In genomic region chr5:173236531-173237501, GRCh38 we compare ENCODE assay signal across 20 cellular contexts. TPM values are rescaled to one million over a fixed set of nuclear protein-coding genes. Genes with fewer than 3 reads are reported as not detected.
DNase-seq lines count a peak whose midpoint lies in the region; ATAC-seq, FAIRE-seq and TF ChIP-seq lines count a peak whose summit lies in the region.
"Had no signal": no experiment of that assay in that cellular context is flagged by ENCODE, and none has a peak within 500 bp of the region (broad histone marks: within the 10 kb centered on the region; RNA-seq: fewer than 3 reads in every experiment).

No MANE protein-coding gene starts in this region.

- no peak for FAIRE-seq in endothelial cell of umbilical vein (lab: Jason Lieb, UNC)

- no peak overlapping the region for H2AFZ ChIP-seq in endothelial cell of umbilical vein (ENCODE audit: low read depth, low read length)

- peaks cover 53% of the 10 kb centered on the region for H3K4me1 Mint-ChIP-seq in neural crest cell

- peaks cover 4% of the 10 kb centered on the region for H3K36me3 Mint-ChIP-seq in neural crest cell (ENCODE audit: low read depth)
- H3K36me3 Mint-ChIP-seq: natural killer cell had no signal

- H3K4me1 ChIP-seq in endothelial cell of umbilical vein (ENCODE audit: control insufficient read depth, extremely low read depth, insufficient read depth, low read length) = peaks cover 10% of the 10 kb centered on the region

- no peaks in the 10 kb centered on the region for H3K36me3 ChIP-seq in endothelial cell of umbilical vein (ENCODE audit: control insufficient read depth in 2 of 2, extremely low read depth in 1 of 2, insufficient read depth in 2 of 2, low read length in 2 of 2)
- peaks cover 16% of the 10 kb centered on the region for H3K36me3 ChIP-seq in MG63
- H3K36me3 ChIP-seq: vagina had no signal

- no peaks in the 10 kb centered on the region for H3K9me3 ChIP-seq in endothelial cell of umbilical vein (replicated peaks; ENCODE audit: control insufficient read depth, insufficient read depth, low read length)
- H3K9me3 ChIP-seq in MG63 = no peaks in the 10 kb centered on the region
- H3K9me3 ChIP-seq: body of pancreas, vagina had no signal

- H3K27me3 ChIP-seq in endothelial cell of umbilical vein (ENCODE audit: control insufficient read depth in 2 of 2, insufficient read depth in 2 of 2, low read length in 2 of 2) = peaks cover 80 to 98% of the 10 kb centered on the region in 2 experiments
- H3K27me3 ChIP-seq in MG63 = no peaks in the 10 kb centered on the region; the same call in 1 of the 2 replicates

- in situ Hi-C loops in GM13976 (cut with MboI; ENCODE audit: low sequenced_read_pairs, unreplicated experiment) = no loop called here

- no peak overlapping the region for H3K4me2 ChIP-seq in endothelial cell of umbilical vein (ENCODE audit: insufficient read depth, low read length)

- peak; percentile 56 for DNase-seq in activated CD8-positive, alpha-beta memory T cell treated with anti-CD3 and anti-CD28 coated beads, Interleukin-2, amount 50 U/mL, for 48 hours
- DNase-seq in activated CD8-positive, alpha-beta memory T cell treated with anti-CD3 and anti-CD28 coated beads, Interleukin-2, amount 50 U/mL, for 4 hours = no peak
- DNase-seq in GM13976 (ENCODE audit: low spot score) = peak; percentile 35
- no peak for DNase-seq in endothelial cell of umbilical vein (ENCODE audit: low read depth, low spot score)
- DNase-seq in neural crest cell (ENCODE audit: low read depth, low spot score) = no peak
- no peak for DNase-seq in MG63
- DNase-seq: activated effector memory CD4-positive, alpha-beta T cell treated with anti-CD3 and anti-CD28 coated beads, Interleukin-2, amount 50 U/mL, for 16 hours; body of pancreas; natural killer cell; NCI-H446 treated with DMSO at 0.1 percent for 48 hours; stimulated activated CD4-positive, alpha-beta T cell treated with anti-CD3 and anti-CD28 coated beads, Interleukin-15, amount 100 ng/mL, for 24 hours had no signal

- intact Hi-C loops in endothelial cell of umbilical vein (cut with micrococcal nuclease) = no loop called here

- peak overlapping the region; percentile 68 for H3K4me3 Mint-ChIP-seq in neural crest cell
- H3K4me3 Mint-ChIP-seq: natural killer cell had no signal

- no peak for TF ChIP-seq CTCF in GM13976 (IDR thresholded peaks at IDR 0.05; ENCODE audit: borderline replicate concordance, control extremely low read depth, extremely low read depth, insufficient read depth, missing control alignments)
- TF ChIP-seq CTCF in endothelial cell of umbilical vein (IDR thresholded peaks at IDR 0.05; ENCODE audit: extremely low read depth in 1 of 2, insufficient read depth in 1 of 2, low read depth in 1 of 2, low read length in 2 of 2) = no peak
- TF ChIP-seq CTCF in neural crest cell (conservative IDR thresholded peaks at IDR 0.05) = no peak

- no peaks in the 10 kb centered on the region for H3K9me3 Mint-ChIP-seq in neural crest cell
- H3K9me3 Mint-ChIP-seq: natural killer cell had no signal

- H4K20me1 ChIP-seq in endothelial cell of umbilical vein (replicated peaks; ENCODE audit: control insufficient read depth, extremely low read depth, insufficient read depth, low read length) = no peaks in the 10 kb centered on the region

- no peak for ATAC-seq in GM18909 (IDR thresholded peaks at IDR 0.05; ENCODE audit: poor library complexity, unreplicated experiment)
- no peak for ATAC-seq in HG03175 (IDR thresholded peaks at IDR 0.05; ENCODE audit: unreplicated experiment)
- ATAC-seq: body of pancreas, natural killer cell had no signal

- POLR2A ChIA-PET in endothelial cell of umbilical vein (lab: Charles Lee) = no interaction called here

- no peaks in the 10 kb centered on the region for H3K79me2 ChIP-seq in endothelial cell of umbilical vein (ENCODE audit: control insufficient read depth, insufficient read depth, low read length)

- H3K4me3 ChIP-seq in endothelial cell of umbilical vein (replicated peaks in 1 of 3; ENCODE audit: insufficient read depth in 1 of 3, low read depth in 1 of 3, low read length in 3 of 3) (no peak overlapping the region), MG63 (no peak overlapping the region)
- H3K4me3 ChIP-seq: body of pancreas, vagina had no signal

- peaks cover 99% of the 10 kb centered on the region for H3K27me3 Mint-ChIP-seq in neural crest cell (ENCODE audit: low read depth)

- no peak overlapping the region for H3K9ac ChIP-seq in endothelial cell of umbilical vein (replicated peaks; ENCODE audit: extremely low read depth, insufficient read depth, low read length)

- no TSS peak for BruUV-seq in endothelial cell of umbilical vein (replicated peaks; lab: Mats Ljungman, UMichigan)

- CTCF ChIA-PET in endothelial cell of umbilical vein (lab: Charles Lee) = interaction anchor here (1.1 to 1.8 kb wide), 3 partner anchors 57 to 345 kb away, joined by 4 to 5 read pairs (median 5); no protein-coding TSS in a partner anchor

- no peak overlapping the region for H3K27ac ChIP-seq in endothelial cell of umbilical vein (ENCODE audit: insufficient read depth, low read depth, low read length)
- H3K27ac ChIP-seq: body of pancreas, C4-2B, coronary artery, vagina, VCaP had no signal

- TF ChIP-seq POLR2A in endothelial cell of umbilical vein (IDR thresholded peaks at IDR 0.05; ENCODE audit: low read depth, low read length) = no peak

- H3K27ac Mint-ChIP-seq in neural crest cell (ENCODE audit: unreplicated experiment) = peak overlapping the region; percentile 35
- H3K27ac Mint-ChIP-seq: natural killer cell had no signal

- H3K9me1 ChIP-seq in endothelial cell of umbilical vein (replicated peaks; ENCODE audit: control insufficient read depth, extremely low read depth, insufficient read depth, low read length) = no peaks in the 10 kb centered on the region

- dilution Hi-C loops in endothelial cell of umbilical vein (cut with MboI; ENCODE audit: extremely low pct_ligation_motif_present, low sequenced_read_pairs) = no loop called here

TF ChIP-seq in endothelial cell of umbilical vein, 7 proteins besides CTCF, POLR2A, EP300 and RAD21:
- peak; percentile 68 for TF ChIP-seq EZH2 (IDR thresholded peaks at IDR 0.05; ENCODE audit: borderline replicate concordance, low read depth, low read length, severe bottlenecking)
- TF ChIP-seq GATA2 (IDR thresholded peaks at IDR 0.05; ENCODE audit: insufficient read depth, insufficient read length, low read depth, low read length) = no peak

RNA-seq across cellular contexts. Expression of gene NKX2-5, which starts 1.8 kb away (rescaled TPM):
- total RNA-seq in endothelial cell of umbilical vein (not detected in 2 replicates), neural crest cell (4.5 and 5.0 TPM in 2 replicates)
- 0.29 TPM in 1 of 2 replicates, not detected in the other for polyA plus RNA-seq in endothelial cell of umbilical vein
- 0.04 TPM in 1 of 2 replicates, not detected in the other for polyA plus RNA-seq in endothelial cell of umbilical vein (2011; cell fraction: cytosol; rRNA removed)
- not detected in 2 replicates for polyA plus RNA-seq in endothelial cell of umbilical vein (2011; cell fraction: nucleus; rRNA removed)
- polyA plus RNA-seq in endothelial cell of umbilical vein (2012) = not detected in 2 replicates
- not detected in 2 replicates for polyA minus RNA-seq in endothelial cell of umbilical vein
- not detected for polyA minus RNA-seq in endothelial cell of umbilical vein (2011; cell fraction: cytosol; rRNA and poly(A)+ RNA removed)
- not detected in 2 replicates for polyA minus RNA-seq in endothelial cell of umbilical vein (2011; cell fraction: nucleus; rRNA and poly(A)+ RNA removed)
- 14.2 and 16.8 TPM in 2 replicates for total RNA-seq in MG63 (2014; rRNA removed; shearing (Covaris generic); ENCODE audit: low replicate concordance)
- total RNA-seq: body of pancreas, epithelial cell of proximal tubule, liver, natural killer cell, subcutaneous adipose tissue, vagina had no signal
- polyA plus RNA-seq: liver had no signal

Comparison
In these comparisons a context has a peak if more than half of its experiments do, and no peak if none do; other contexts are left out.
1. DNase-seq: peak in activated CD8-positive, alpha-beta memory T cell treated with anti-CD3 and anti-CD28 coated beads, Interleukin-2, amount 50 U/mL, for 48 hours (single experiment) and GM13976 (single experiment); none in activated CD8-positive, alpha-beta memory T cell treated with anti-CD3 and anti-CD28 coated beads, Interleukin-2, amount 50 U/mL, for 4 hours (single experiment), endothelial cell of umbilical vein (single experiment), neural crest cell (single experiment) and MG63 (single experiment).